ENCODE assay signal across 16 cellular contexts in genomic region chr20:44613575-44613974, GRCh38. TPM values are rescaled to one million over a fixed set of nuclear protein-coding genes. Genes with fewer than 3 reads are reported as not detected.
DNase-seq lines count a peak whose midpoint lies in the region; ATAC-seq and TF ChIP-seq lines count a peak whose summit lies in the region.
"Had no signal": no experiment of that assay in that cellular context is flagged by ENCODE, and none has a peak within 500 bp of the region (broad histone marks: within the 10 kb centered on the region; RNA-seq: fewer than 3 reads in every experiment).

No MANE protein-coding gene starts in this region.

- POLR2A ChIA-PET in PC-9 (lab: Charles Lee; ENCODE audit: unreplicated experiment), result no interaction called here

- no peak overlapping the region for H2AFZ ChIP-seq in PC-9
- H2AFZ ChIP-seq: parathyroid adenoma had no signal

- TF ChIP-seq CTCF in thoracic aorta (IDR thresholded peaks at IDR 0.05) (no peak), PC-9 (conservative IDR thresholded peaks at IDR 0.05) (no peak)

- H3K36me3 Mint-ChIP-seq in activated T-helper 17 cell treated with anti-CD3 and anti-CD28 coated beads, Interleukin-2, amount 50 U/mL, for 72 hours (ENCODE audit: low read depth), result peaks cover 22% of the 10 kb centered on the region
- H3K36me3 Mint-ChIP-seq in memory B cell, result peaks cover 29% of the 10 kb centered on the region

- no peak overlapping the region for H3K4me2 ChIP-seq in PC-9

- H3K4me3 Mint-ChIP-seq in activated T-helper 17 cell treated with anti-CD3 and anti-CD28 coated beads, Interleukin-2, amount 50 U/mL, for 72 hours, result no peak overlapping the region
- H3K4me3 Mint-ChIP-seq in memory B cell, result no peak overlapping the region

- H3F3A ChIP-seq in PC-9 (ENCODE audit: insufficient read depth, low read depth), result peaks cover 9% of the 10 kb centered on the region; the same call in 1 of the 2 replicates

- ATAC-seq in left cardiac atrium (no peak), memory B cell (ENCODE audit: low read depth) (no peak), thoracic aorta (ENCODE audit: insufficient number of reproducible peaks, low FRiP score, low read depth) (no peak), GM21423 (IDR thresholded peaks at IDR 0.05; ENCODE audit: unreplicated experiment) (no peak)
- no peak for ATAC-seq in activated T-helper 17 cell treated with anti-CD3 and anti-CD28 coated beads, Interleukin-2, amount 50 U/mL, for 72 hours (replicated peaks)
- ATAC-seq: PC-3 had no signal

- no peaks in the 10 kb centered on the region for H3K27me3 Mint-ChIP-seq in activated T-helper 17 cell treated with anti-CD3 and anti-CD28 coated beads, Interleukin-2, amount 50 U/mL, for 72 hours
- no peaks in the 10 kb centered on the region for H3K27me3 Mint-ChIP-seq in memory B cell

- DNase-seq in cardiac septum (ENCODE audit: low spot score) (peak; percentile 60), left cardiac atrium (no peak), memory B cell (ENCODE audit: low spot score in 2 of 2) (no peak), thoracic aorta (ENCODE audit: low spot score) (no peak), PC-9 (no peak), NCI-H1417 treated with DMSO at 0.1 percent for 48 hours (lab: John Stamatoyannopoulos, UW) (no peak)
- DNase-seq: glutamatergic neuron, NCI-H1694 treated with DMSO at 0.1 percent for 48 hours, NCI-H524, PC-3 had no signal

- intact Hi-C loops in cardiac septum (cut with DNase I) (loop anchor here (5.0 to 10.0 kb wide), 2 partner anchors 71 to 401 kb away; partner anchors contain the start of gene OSER1), left cardiac atrium (cut with DNase I) (loop anchor here (5.0 kb wide), 1 partner anchor 81 kb away; no protein-coding TSS in a partner anchor), PC-9 (cut with micrococcal nuclease; ENCODE audit: unreplicated experiment) (loop anchor here (5.0 to 10.0 kb wide), 2 partner anchors 134 to 499 kb away; partner anchors contain the start of gene KCNK15)

- no peaks in the 10 kb centered on the region for H3K79me2 ChIP-seq in PC-9 (ENCODE audit: low read depth)

- CTCF ChIA-PET in PC-9 (lab: Charles Lee), result no interaction called here

- H3K4me3 ChIP-seq in thoracic aorta (no peak overlapping the region), PC-9 (no peak overlapping the region)
- H3K4me3 ChIP-seq: tibial nerve had no signal

- peak overlapping the region; percentile 82 for H3K27ac Mint-ChIP-seq in activated T-helper 17 cell treated with anti-CD3 and anti-CD28 coated beads, Interleukin-2, amount 50 U/mL, for 72 hours
- H3K27ac Mint-ChIP-seq in memory B cell, result peak overlapping the region; percentile 64

- peaks cover 20 to 67% of the 10 kb centered on the region in 2 donors for H3K4me1 ChIP-seq in thoracic aorta (ENCODE audit: control insufficient read depth in 1 of 2, low read depth in 2 of 2)
- H3K4me1 ChIP-seq in PC-9 (replicated peaks; ENCODE audit: insufficient read depth), result peaks cover 7% of the 10 kb centered on the region

- H3K27me3 ChIP-seq in thoracic aorta (replicated peaks; ENCODE audit: insufficient read depth), result no peaks in the 10 kb centered on the region
- no peaks in the 10 kb centered on the region for H3K27me3 ChIP-seq in PC-9 (ENCODE audit: insufficient read depth, low read depth)
- H3K27me3 ChIP-seq: tibial nerve had no signal

- no peaks in the 10 kb centered on the region for H3K9me3 Mint-ChIP-seq in activated T-helper 17 cell treated with anti-CD3 and anti-CD28 coated beads, Interleukin-2, amount 50 U/mL, for 72 hours
- H3K9me3 Mint-ChIP-seq in memory B cell, result no peaks in the 10 kb centered on the region

- H3K27ac ChIP-seq in thoracic aorta, result peak overlapping the region; percentile 73 to 74
- no peak overlapping the region for H3K27ac ChIP-seq in PC-9
- H3K27ac ChIP-seq: epithelial cell of prostate, parathyroid adenoma, VCaP had no signal

- peaks cover 22% of the 10 kb centered on the region for H3K4me1 Mint-ChIP-seq in activated T-helper 17 cell treated with anti-CD3 and anti-CD28 coated beads, Interleukin-2, amount 50 U/mL, for 72 hours
- H3K4me1 Mint-ChIP-seq in memory B cell, result peaks cover 45% of the 10 kb centered on the region

- no TSS peak for BruUV-seq in PC-9 (replicated peaks; lab: Mats Ljungman, UMichigan)

- H3K36me3 ChIP-seq in thoracic aorta (no peaks in the 10 kb centered on the region), PC-9 (ENCODE audit: low read depth) (no peaks in the 10 kb centered on the region)

- H3K9me2 ChIP-seq in PC-9 (ENCODE audit: insufficient read depth), result no peaks in the 10 kb centered on the region

- H3K9me3 ChIP-seq in thoracic aorta (no peaks in the 10 kb centered on the region), PC-9 (ENCODE audit: insufficient read depth, low read depth) (no peaks in the 10 kb centered on the region)
- H3K9me3 ChIP-seq: tibial nerve had no signal

- no peaks in the 10 kb centered on the region for H4K20me1 ChIP-seq in PC-9 (ENCODE audit: insufficient read depth)

RNA-seq across cellular contexts. Expression of gene PKIG, which starts 31.2 kb away (rescaled TPM):
- total RNA-seq in cardiac septum (274 TPM), left cardiac atrium (100 to 1,000 TPM; 159 to 182 TPM), thoracic aorta (100 to 1,000 TPM; 125 to 186 TPM), PC-9 (2021) (41.9 and 50.1 TPM in 2 replicates)
- 10 to 100 TPM in 1 of 2 donors, 1 to 10 TPM in 1; 4.4 to 11.9 TPM for total RNA-seq in activated T-helper 17 cell treated with anti-CD3 and anti-CD28 coated beads, Interleukin-2, amount 50 U/mL, for 72 hours

RNA-seq across cellular contexts. Expression of gene ADA, which starts 37.9 kb away (rescaled TPM):
- total RNA-seq in cardiac septum (4.1 TPM), left cardiac atrium (10 to 100 TPM; 11.3 to 12.2 TPM), thoracic aorta (10 to 100 TPM in 1 of 2 donors, 1 to 10 TPM in 1; 8.1 to 20.6 TPM), PC-9 (2021) (28.2 and 32.9 TPM in 2 replicates)
- 10 to 100 TPM; 30.4 to 32.5 TPM for total RNA-seq in activated T-helper 17 cell treated with anti-CD3 and anti-CD28 coated beads, Interleukin-2, amount 50 U/mL, for 72 hours
